In genomic region chr4:1487761-1488160, GRCh38 we compare ENCODE assay signal across 30 cellular contexts.
"Had no signal": no experiment of that assay in that cellular context is flagged by ENCODE, and none has a peak within 500 bp of the region (broad histone marks: within the 10 kb centered on the region; RNA-seq: fewer than 3 reads in every experiment).

No MANE protein-coding gene starts in this region.

- H3K4me3 Mint-ChIP-seq: activated CD4-positive, alpha-beta memory T cell treated with anti-CD3 and anti-CD28 coated beads, Interleukin-2, amount 10 ng/mL, durations not matched to agents 7 days and 5 days; activated CD4-positive, alpha-beta T cell treated with anti-CD3 and anti-CD28 coated beads, Interleukin-2, amount 10 ng/mL, durations not matched to agents 7 days and 5 days; activated naive CD4-positive, alpha-beta T cell treated with anti-CD3 and anti-CD28 coated beads for 36 hours; activated naive CD8-positive, alpha-beta T cell; activated T-cell treated with anti-CD3 and anti-CD28 coated beads, Interleukin-2, amount 50 U/mL, for 24 hours; activated T-cell treated with anti-CD3 and anti-CD28 coated beads, Interleukin-2, amount 50 U/mL, for 72 hours; central memory CD8-positive, alpha-beta T cell; effector memory CD8-positive, alpha-beta T cell; T-helper 17 cell; T-helper 2 cell treated with Interferon-gamma antibody and Interleukin-4, amounts not matched to agents 5 μg/mL and 100 μg/mL, for 36 hours had no signal

- DNase-seq: activated CD4-positive, alpha-beta memory T cell treated with anti-CD3 and anti-CD28 coated beads, Interleukin-2, amount 10 ng/mL, durations not matched to agents 7 days and 5 days; activated CD4-positive, alpha-beta T cell treated with anti-CD3 and anti-CD28 coated beads for 1 hour; activated CD4-positive, alpha-beta T cell treated with anti-CD3 and anti-CD28 coated beads for 4 hours; activated CD4-positive, alpha-beta T cell treated with anti-CD3 and anti-CD28 coated beads, Interleukin-2, amount 10 ng/mL, durations not matched to agents 7 days and 5 days; activated CD4-positive, alpha-beta T cell treated with anti-CD3 and anti-CD28 coated beads, Interleukin-2, amount 50 U/mL, for 4 hours; activated CD8-positive, alpha-beta memory T cell treated with anti-CD3 and anti-CD28 coated beads, Interleukin-2, amount 50 U/mL, for 48 hours; activated naive CD4-positive, alpha-beta T cell treated with anti-CD3 and anti-CD28 coated beads for 36 hours; activated T-cell treated with anti-CD3 and anti-CD28 coated beads for 4 hours; activated T-cell treated with anti-CD3 and anti-CD28 coated beads, Interleukin-2, amount 50 U/mL, for 24 hours; activated T-cell treated with anti-CD3 and anti-CD28 coated beads, Interleukin-2, amount 50 U/mL, for 72 hours; amniotic stem cell; anterior cingulate cortex; brain microvascular endothelial cell; dermis blood vessel endothelial cell; effector CD4-positive, alpha-beta T cell; effector memory CD8-positive, alpha-beta T cell; erythroblast; foreskin keratinocyte; gastrocnemius medialis; glutamatergic neuron; T-helper 1 cell; T1000 had no signal

- ATAC-seq: activated T-cell treated with anti-CD3 and anti-CD28 coated beads, Interleukin-2, amount 50 U/mL, for 72 hours; effector memory CD8-positive, alpha-beta T cell; foreskin keratinocyte; gastrocnemius medialis; T-helper 17 cell had no signal

- H3K27ac Mint-ChIP-seq: activated CD4-positive, alpha-beta memory T cell treated with anti-CD3 and anti-CD28 coated beads, Interleukin-2, amount 10 ng/mL, durations not matched to agents 7 days and 5 days; activated CD4-positive, alpha-beta T cell treated with anti-CD3 and anti-CD28 coated beads, Interleukin-2, amount 10 ng/mL, durations not matched to agents 7 days and 5 days; activated naive CD4-positive, alpha-beta T cell treated with anti-CD3 and anti-CD28 coated beads for 36 hours; activated naive CD8-positive, alpha-beta T cell; activated T-cell treated with anti-CD3 and anti-CD28 coated beads, Interleukin-2, amount 50 U/mL, for 24 hours; activated T-cell treated with anti-CD3 and anti-CD28 coated beads, Interleukin-2, amount 50 U/mL, for 72 hours; effector memory CD8-positive, alpha-beta T cell; T-helper 17 cell; T-helper 2 cell treated with Interferon-gamma antibody and Interleukin-4, amounts not matched to agents 5 μg/mL and 100 μg/mL, for 36 hours had no signal

- H3K27me3 ChIP-seq: brain microvascular endothelial cell, foreskin keratinocyte had no signal

- H3K4me3 ChIP-seq: coronary artery, esophagus muscularis mucosa, gastrocnemius medialis had no signal

- H3K36me3 ChIP-seq: brain microvascular endothelial cell, esophagus muscularis mucosa, gastrocnemius medialis had no signal

- H3K27ac ChIP-seq: brain microvascular endothelial cell, coronary artery, esophagus muscularis mucosa, foreskin keratinocyte, gastrocnemius medialis had no signal

- H3K4me1 ChIP-seq: esophagus muscularis mucosa, foreskin keratinocyte, gastrocnemius medialis had no signal

- FAIRE-seq: astrocyte, bronchial epithelial cell had no signal

- H3K4me1 Mint-ChIP-seq: activated CD4-positive, alpha-beta memory T cell treated with anti-CD3 and anti-CD28 coated beads, Interleukin-2, amount 10 ng/mL, durations not matched to agents 7 days and 5 days; activated CD4-positive, alpha-beta T cell treated with anti-CD3 and anti-CD28 coated beads, Interleukin-2, amount 10 ng/mL, durations not matched to agents 7 days and 5 days; central memory CD8-positive, alpha-beta T cell; T-helper 17 cell had no signal
